10 cellular contexts compared by ENCODE assay signal in the genomic region with DNA sequence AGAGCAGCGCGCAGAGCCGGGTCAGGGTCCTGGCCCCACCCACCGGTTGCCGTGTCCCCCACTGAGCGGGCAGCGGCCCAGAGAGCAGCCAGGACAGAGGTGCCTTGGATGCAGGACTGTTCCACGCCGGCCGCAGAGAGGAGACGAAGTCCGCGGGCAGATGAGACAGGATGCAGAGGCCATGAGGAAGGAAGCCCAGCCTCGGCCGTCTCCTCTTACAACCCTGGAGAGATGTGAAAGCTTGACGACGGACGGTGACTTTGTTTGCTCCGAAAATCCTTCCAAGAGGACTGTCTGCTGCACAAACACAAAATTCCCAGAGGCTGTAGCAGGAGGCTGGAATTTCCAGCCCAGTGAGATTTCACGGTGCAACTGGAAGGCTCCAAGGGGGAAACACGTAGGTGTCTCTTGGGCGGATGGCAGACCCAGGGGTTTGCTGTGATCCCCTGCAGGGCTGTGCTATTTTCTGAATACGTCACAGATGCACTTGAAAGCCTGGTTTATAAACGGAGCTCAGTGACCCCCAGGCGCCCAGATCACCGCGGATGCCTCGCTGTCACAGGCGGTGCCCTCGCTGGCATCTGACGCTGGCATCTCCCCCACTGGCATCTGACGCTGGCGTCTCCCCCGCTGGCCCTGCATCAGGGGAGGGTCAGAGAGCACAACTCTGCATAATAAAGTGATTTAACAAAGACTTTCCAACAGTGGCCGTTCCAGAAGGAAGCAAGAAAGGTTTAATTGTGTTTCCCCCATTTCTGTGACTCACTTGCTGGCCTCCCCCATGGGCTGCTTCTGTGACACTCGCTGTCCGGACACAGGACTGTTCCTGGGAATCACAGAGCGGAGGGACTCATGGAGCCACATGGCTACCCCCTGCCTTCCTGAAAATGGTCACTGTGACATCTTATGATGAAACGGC.
A peak's percentile ranks its signal among the peaks of the same experiment; 100 is the strongest.
DNase-seq lines count a peak whose midpoint lies in the region; ATAC-seq and TF ChIP-seq lines count a peak whose summit lies in the region.
"Had no signal": no experiment of that assay in that cellular context is flagged by ENCODE, and none has a peak within 500 bp of the region (broad histone marks: within the 10 kb centered on the region; RNA-seq: fewer than 3 reads in every experiment).

No MANE protein-coding gene starts in this region.

- WGBS in esophagus squamous epithelium, 2 donors, result 57 to 62% methylated on average over 21 to 27 of the region's 39 CpGs

- TF ChIP-seq POLR2A in esophagus squamous epithelium (IDR thresholded peaks at IDR 0.05) (no peak), vagina (IDR thresholded peaks at IDR 0.05) (no peak)

- intact Hi-C loops in Right ventricle myocardium inferior (cut with DNase I), result no loop called here
- intact Hi-C loops in cardiac septum (cut with DNase I), result no loop called here
- intact Hi-C loops in esophagus squamous epithelium (cut with DNase I), result no loop called here
- intact Hi-C loops in vagina (cut with DNase I), result no loop called here

- DNase-seq in Right ventricle myocardium inferior (ENCODE audit: missing footprints) (peak; percentile 40), cardiac septum (ENCODE audit: low spot score) (no peak), esophagus squamous epithelium (lab: John Stamatoyannopoulos, UW) (no peak), middle frontal gyrus (ENCODE audit: extremely low spot score, low spot score) (peak; percentile 64), vagina (ENCODE audit: extremely low spot score in 2 of 2) (no peak), dedifferentiated amniotic fluid mesenchymal stem cell (ENCODE audit: extremely low spot score) (no peak), NCI-H1930 (lab: John Stamatoyannopoulos, UW) (no peak)
- no peak for DNase-seq in activated CD4-positive, alpha-beta T cell treated with anti-CD3 and anti-CD28 coated beads for 1 hour

- H3K4me1 ChIP-seq in esophagus squamous epithelium (peaks cover 13 to 49% (median 26%) of the 10 kb centered on the region in 3 donors), vagina (peaks cover 68% of the 10 kb centered on the region)

- ATAC-seq in Right ventricle myocardium inferior, result peak; percentile 40

- no peaks in the 10 kb centered on the region for H3K36me3 ChIP-seq in esophagus squamous epithelium
- no peaks in the 10 kb centered on the region for H3K36me3 ChIP-seq in vagina

- H3K9me3 ChIP-seq in esophagus squamous epithelium (no peaks in the 10 kb centered on the region), vagina (no peaks in the 10 kb centered on the region)
- H3K9me3 ChIP-seq: neutrophil had no signal

- H3K4me3 ChIP-seq in esophagus squamous epithelium, result no peak overlapping the region
- peak overlapping the region; percentile 1 to 7 for H3K4me3 ChIP-seq in vagina

- H3K27me3 ChIP-seq in esophagus squamous epithelium (peaks cover 0 to 11% (median 0%) of the 10 kb centered on the region in 4 donors), vagina (no peaks in the 10 kb centered on the region)
- H3K27me3 ChIP-seq: neutrophil had no signal

- TF ChIP-seq CTCF in esophagus squamous epithelium (IDR thresholded peaks at IDR 0.05) (no peak), vagina (IDR thresholded peaks at IDR 0.05) (no peak)

- H3K27ac ChIP-seq in esophagus squamous epithelium (peak overlapping the region in 3 of 4 donors; percentile 40 to 67 (median 57)), vagina (peak overlapping the region; percentile 86)
- H3K27ac ChIP-seq: epithelial cell of prostate, neutrophil had no signal

Comparison
In these comparisons a context has a peak if more than half of its experiments do, and no peak if none do; other contexts are left out.
1. DNase-seq: peak in Right ventricle myocardium inferior (single experiment) and middle frontal gyrus (single experiment); none in cardiac septum (single experiment), esophagus squamous epithelium (single experiment), vagina (0 of 2), dedifferentiated amniotic fluid mesenchymal stem cell (single experiment), activated CD4-positive, alpha-beta T cell treated with anti-CD3 and anti-CD28 coated beads for 1 hour (single experiment) and NCI-H1930 (0 of 2).
2. H3K4me3 ChIP-seq: peak in vagina (2 of 2); none in esophagus squamous epithelium (0 of 4).